In genomic region chr16:14109782-14110727, GRCh38 we compare ENCODE assay signal across 16 cellular contexts. TPM values are rescaled to one million over a fixed set of nuclear protein-coding genes. Genes with fewer than 3 reads are reported as not detected.
DNase-seq lines count a peak whose midpoint lies in the region; ATAC-seq and TF ChIP-seq lines count a peak whose summit lies in the region.
"Had no signal": no experiment of that assay in that cellular context is flagged by ENCODE, and none has a peak within 500 bp of the region (broad histone marks: within the 10 kb centered on the region; RNA-seq: fewer than 3 reads in every experiment).

No MANE protein-coding gene starts in this region.

- peak overlapping the region; percentile 40; the same call in 1 of the 2 replicates for H3K27ac Mint-ChIP-seq in WTC11
- H3K27ac Mint-ChIP-seq: activated CD8-positive, alpha-beta T cell treated with anti-CD3 and anti-CD28 coated beads, Interleukin-2, amount 10 ng/mL, durations not matched to agents 7 days and 5 days had no signal

- H3K9me3 Mint-ChIP-seq in WTC11, result no peaks in the 10 kb centered on the region

- H3K27ac ChIP-seq in HEK293 (ENCODE audit: extremely low read depth, low read depth, low read length), result no peak overlapping the region
- H3K27ac ChIP-seq in gastroesophageal sphincter, result peak overlapping the region in 3 of 4 donors; percentile 36 to 59 (median 38)
- peak overlapping the region in 3 of 5 donors; percentile 26 to 57 (median 27) for H3K27ac ChIP-seq in stomach
- H3K27ac ChIP-seq in upper lobe of left lung, result peak overlapping the region in 2 of 4 donors; percentile 12 to 55
- peak overlapping the region in 1 of 2 donors; percentile 10 for H3K27ac ChIP-seq in ovary
- H3K27ac ChIP-seq: BLaER1 treated with 17β-estradiol and CSF1 and Interleukin-3, amounts not matched to agents 10 nM and 100 nM; GM23248; VCaP had no signal

- no peaks in the 10 kb centered on the region for H3K27me3 Mint-ChIP-seq in WTC11 (ENCODE audit: low read depth)

- H3K36me3 ChIP-seq in HEK293 (ENCODE audit: control insufficient read depth in 2 of 2, insufficient read depth in 1 of 2, low read length in 2 of 2) (no peaks in the 10 kb centered on the region), gastroesophageal sphincter (no peaks in the 10 kb centered on the region), stomach (no peaks in the 10 kb centered on the region), upper lobe of left lung (no peaks in the 10 kb centered on the region), ovary (no peaks in the 10 kb centered on the region)

- H3K4me3 Mint-ChIP-seq in WTC11, result no peak overlapping the region
- H3K4me3 Mint-ChIP-seq: activated CD8-positive, alpha-beta T cell treated with anti-CD3 and anti-CD28 coated beads, Interleukin-2, amount 10 ng/mL, durations not matched to agents 7 days and 5 days had no signal

- TF ChIP-seq POLR2A in gastroesophageal sphincter (IDR thresholded peaks at IDR 0.05) (no peak), stomach (IDR thresholded peaks at IDR 0.05) (no peak), upper lobe of left lung (IDR thresholded peaks at IDR 0.05) (no peak), ovary (IDR thresholded peaks at IDR 0.05) (no peak)

- H3K4me1 Mint-ChIP-seq in WTC11, result peaks cover 32% of the 10 kb centered on the region

- ATAC-seq in WTC11 (peak; percentile 41), gastroesophageal sphincter (no peak), upper lobe of left lung (ENCODE audit: low FRiP score in 2 of 2) (no peak)
- ATAC-seq: activated CD8-positive, alpha-beta T cell treated with anti-CD3 and anti-CD28 coated beads, Interleukin-2, amount 10 ng/mL, durations not matched to agents 7 days and 5 days; esophagus mucosa had no signal

- H3K4me3 ChIP-seq in HEK293 (ENCODE audit: low read depth, low read length), result no peak overlapping the region
- no peak overlapping the region for H3K4me3 ChIP-seq in gastroesophageal sphincter
- H3K4me3 ChIP-seq in stomach, result no peak overlapping the region
- H3K4me3 ChIP-seq in upper lobe of left lung, result no peak overlapping the region
- no peak overlapping the region for H3K4me3 ChIP-seq in ovary
- H3K4me3 ChIP-seq: BLaER1 treated with 17β-estradiol and CSF1 and Interleukin-3, amounts not matched to agents 10 nM and 100 nM; GM23248 had no signal

- TF ChIP-seq EP300 in gastroesophageal sphincter (IDR thresholded peaks at IDR 0.05), result no peak
- no peak for TF ChIP-seq EP300 in stomach (IDR thresholded peaks at IDR 0.05)
- no peak for TF ChIP-seq EP300 in upper lobe of left lung (IDR thresholded peaks at IDR 0.05)
- no peak for TF ChIP-seq EP300 in ovary (IDR thresholded peaks at IDR 0.05)

- no peak for DNase-seq in WTC11 (ENCODE audit: low spot score)
- DNase-seq in stomach, result no peak
- no peak for DNase-seq in NCI-H2081 (lab: John Stamatoyannopoulos, UW)
- no peak for DNase-seq in upper lobe of left lung
- DNase-seq in ovary, result no peak
- DNase-seq: activated CD8-positive, alpha-beta T cell treated with anti-CD3 and anti-CD28 coated beads, Interleukin-2, amount 10 ng/mL, durations not matched to agents 7 days and 5 days; cortex of kidney; GM23248; kidney; NCI-H774; SW 1271 had no signal

- H3K4me1 ChIP-seq in HEK293 (ENCODE audit: control insufficient read depth, insufficient read depth, low read length), result peaks cover 38% of the 10 kb centered on the region
- peaks cover 15 to 98% (median 27%) of the 10 kb centered on the region in 3 donors for H3K4me1 ChIP-seq in gastroesophageal sphincter
- H3K4me1 ChIP-seq in stomach, result peaks cover 22 to 88% (median 61%) of the 10 kb centered on the region in 4 donors
- peaks cover 20 to 43% (median 39%) of the 10 kb centered on the region in 4 donors for H3K4me1 ChIP-seq in upper lobe of left lung
- peaks cover 22% of the 10 kb centered on the region for H3K4me1 ChIP-seq in ovary (ENCODE audit: insufficient read depth)

- 60 to 83% methylated on average over 1 to 3 of the region's 3 CpGs for WGBS in gastroesophageal sphincter (ENCODE audit: low coverage in 1 of 2), 2 donors
- WGBS in stomach, 5 donors, result 77 to 89% (median 86%) methylated on average over 3 of the region's 3 CpGs
- 89 to 95% methylated on average over 3 of the region's 3 CpGs for WGBS in upper lobe of left lung, 2 donors
- WGBS in ovary, 3 donors, result 85 to 89% (median 87%) methylated on average over 3 of the region's 3 CpGs

- no peaks in the 10 kb centered on the region for H3K9me3 ChIP-seq in HEK293 (ENCODE audit: control insufficient read depth, insufficient read depth, low read depth, low read length)
- no peaks in the 10 kb centered on the region for H3K9me3 ChIP-seq in gastroesophageal sphincter
- no peaks in the 10 kb centered on the region for H3K9me3 ChIP-seq in stomach
- no peaks in the 10 kb centered on the region for H3K9me3 ChIP-seq in upper lobe of left lung
- H3K9me3 ChIP-seq in ovary, result no peaks in the 10 kb centered on the region
- H3K9me3 ChIP-seq: BLaER1 treated with 17β-estradiol and CSF1 and Interleukin-3, amounts not matched to agents 10 nM and 100 nM had no signal

- intact Hi-C loops in stomach (cut with DNase I; ENCODE audit: low total_unique reads) (no loop called here), ovary (cut with DNase I) (no loop called here)

- CTCF ChIA-PET in HEK293 (lab: Yijun Ruan, JAX), result interaction anchor here (1.1 kb wide), 1 partner anchor 186 kb away, joined by 3 read pairs; no protein-coding TSS in a partner anchor
- CTCF ChIA-PET in WTC11 (lab: Charles Lee), result interaction anchor here (0.9 to 1.3 kb wide), 4 partner anchors 76 to 190 kb away, joined by 3 to 6 read pairs (median 4); partner anchors contain the start of gene ERCC4

- no peaks in the 10 kb centered on the region for H3K36me3 Mint-ChIP-seq in WTC11

- POLR2A ChIA-PET in HEK293 (lab: Yijun Ruan, JAX), result interaction anchor here (0.6 kb wide), 1 partner anchor 132 kb away, joined by 3 read pairs; no protein-coding TSS in a partner anchor
- POLR2A ChIA-PET in WTC11 (lab: Charles Lee), result no interaction called here

- TF ChIP-seq CTCF in HEK293 (tag by site-specific recombination; IDR thresholded peaks at IDR 0.05) (no peak), WTC11 (IDR thresholded peaks at IDR 0.05) (no peak), gastroesophageal sphincter (IDR thresholded peaks at IDR 0.05) (no peak), stomach (IDR thresholded peaks at IDR 0.05) (no peak), upper lobe of left lung (IDR thresholded peaks at IDR 0.05) (no peak), ovary (IDR thresholded peaks at IDR 0.05) (no peak)

- H3K27me3 ChIP-seq in gastroesophageal sphincter, result no peaks in the 10 kb centered on the region
- H3K27me3 ChIP-seq in stomach, result no peaks in the 10 kb centered on the region
- H3K27me3 ChIP-seq in upper lobe of left lung, result no peaks in the 10 kb centered on the region
- H3K27me3 ChIP-seq in ovary, result no peaks in the 10 kb centered on the region
- H3K27me3 ChIP-seq: BLaER1 treated with 17β-estradiol and CSF1 and Interleukin-3, amounts not matched to agents 10 nM and 100 nM had no signal

TF ChIP-seq in HEK293, 187 proteins besides CTCF, POLR2A, EP300 and RAD21:
- TF ChIP-seq ZFP37 (tag by site-specific recombination; IDR thresholded peaks at IDR 0.05), result no peak
- peak; percentile 51 for TF ChIP-seq KLF1 (tag by site-specific recombination; IDR thresholded peaks at IDR 0.05)
TF ChIP-seq in HEK293: peak in this region for 1.

TF ChIP-seq in WTC11, 78 proteins besides CTCF, POLR2A, EP300 and RAD21:
- TF ChIP-seq ZNF263 (CRISPR knock-in tag; IDR thresholded peaks at IDR 0.05; ENCODE audit: low read depth) (no peak), ZNF138 (CRISPR knock-in tag; conservative IDR thresholded peaks at IDR 0.05) (no peak), TEAD4 (CRISPR knock-in tag; IDR thresholded peaks at IDR 0.05) (no peak), SOX15 (CRISPR knock-in tag; IDR thresholded peaks at IDR 0.05) (no peak), ZNF317 (CRISPR knock-in tag; IDR thresholded peaks at IDR 0.05; ENCODE audit: borderline replicate concordance, low read depth) (no peak), PRDM15 (CRISPR knock-in tag; IDR thresholded peaks at IDR 0.05) (peak; percentile 51; the same call in 1 of the 2 replicates), EMX1 (CRISPR knock-in tag; IDR thresholded peaks at IDR 0.05) (no peak)

RNA-seq across cellular contexts. Expression of gene MRTFB, which starts 38.9 kb away (rescaled TPM):
- total RNA-seq in WTC11 (2021) (27.7 to 30.8 TPM (median 30.0 TPM) in 3 replicates), gastroesophageal sphincter (10 to 100 TPM; 38.8 to 53.1 (median 41.1) TPM), stomach (10 to 100 TPM in 4 of 5 donors, 1 to 10 TPM in 1; 9.8 to 81.6 (median 47.8) TPM), upper lobe of left lung (100 to 1,000 TPM in 1 of 6 donors, 10 to 100 TPM in 5; 46.9 to 100 (median 66.7) TPM), ovary (10 to 100 TPM; 16.3 to 45.6 (median 37.0) TPM)
- polyA plus RNA-seq in stomach (1 to 10 TPM; 4.3 to 5.1 (median 4.5) TPM), ovary (10 to 100 TPM in 1 of 2 donors, 1 to 10 TPM in 1; 7.2 to 18.5 TPM)
